Comparison of ENCODE assay signal across 10 cellular contexts in genomic region chrX:3697220-3697684, GRCh38. TPM values are rescaled to one million over a fixed set of nuclear protein-coding genes. Genes with fewer than 3 reads are reported as not detected.
DNase-seq lines count a peak whose midpoint lies in the region; ATAC-seq and TF ChIP-seq lines count a peak whose summit lies in the region.
"Had no signal": no experiment of that assay in that cellular context is flagged by ENCODE, and none has a peak within 500 bp of the region (broad histone marks: within the 10 kb centered on the region; RNA-seq: fewer than 3 reads in every experiment).

No MANE protein-coding gene starts in this region.

- H3K9me3 Mint-ChIP-seq in chondrocyte (ENCODE audit: low read depth) (no peaks in the 10 kb centered on the region), nephron progenitor cell (peaks cover 51% of the 10 kb centered on the region)

- H3K27me3 Mint-ChIP-seq in chondrocyte (ENCODE audit: low read depth) (no peaks in the 10 kb centered on the region), nephron progenitor cell (ENCODE audit: low read depth, poor library complexity) (no peaks in the 10 kb centered on the region)

- peak overlapping the region; percentile 99 for H3K27ac Mint-ChIP-seq in chondrocyte (ENCODE audit: unreplicated experiment)
- H3K27ac Mint-ChIP-seq in nephron progenitor cell, result peak overlapping the region; percentile 2

- H3K4me3 Mint-ChIP-seq in chondrocyte (ENCODE audit: unreplicated experiment), result peak overlapping the region; percentile 66
- no peak overlapping the region for H3K4me3 Mint-ChIP-seq in nephron progenitor cell

- DNase-seq in CMK (ENCODE audit: low read depth), result peak; percentile 12
- peak; percentile 54 for DNase-seq in NCI-H2107 treated with DMSO at 0.1 percent for 48 hours (lab: John Stamatoyannopoulos, UW; ENCODE audit: unreplicated experiment)
- DNase-seq in chondrocyte (ENCODE audit: low spot score), result no peak
- no peak for DNase-seq in nephron progenitor cell
- DNase-seq in retina, result no peak
- no peak for DNase-seq in activated effector memory CD4-positive, alpha-beta T cell treated with anti-CD3 and anti-CD28 coated beads, Interleukin-2, amount 50 U/mL, for 16 hours
- DNase-seq: cerebellar nuclear complex, NCI-H1417 treated with DMSO at 0.1 percent for 48 hours had no signal

- H3K36me3 Mint-ChIP-seq in chondrocyte (ENCODE audit: low read depth), result no peaks in the 10 kb centered on the region
- H3K36me3 Mint-ChIP-seq in nephron progenitor cell (ENCODE audit: low read depth), result peaks cover 76% of the 10 kb centered on the region

- TF ChIP-seq CTCF in chondrocyte (IDR thresholded peaks at IDR 0.05) (no peak), nephron progenitor cell (IDR thresholded peaks at IDR 0.05) (no peak)

- ATAC-seq in GM21529 (IDR thresholded peaks at IDR 0.05; ENCODE audit: unreplicated experiment) (no peak), GM21825 (IDR thresholded peaks at IDR 0.05; ENCODE audit: unreplicated experiment) (no peak)

- H3K4me1 Mint-ChIP-seq in chondrocyte (ENCODE audit: low read depth), result peaks cover 64% of the 10 kb centered on the region
- H3K4me1 Mint-ChIP-seq in nephron progenitor cell, result peaks cover 28% of the 10 kb centered on the region

RNA-seq across cellular contexts. Expression of gene PRKX, which starts 16.2 kb away (rescaled TPM):
- 14.5 to 17.1 TPM (median 16.2 TPM) in 3 replicates for total RNA-seq in chondrocyte

Comparison
In these comparisons a context has a peak if more than half of its experiments do, and no peak if none do; other contexts are left out.
1. DNase-seq: peak in CMK (single experiment) and NCI-H2107 treated with DMSO at 0.1 percent for 48 hours (single experiment); none in chondrocyte (single experiment), nephron progenitor cell (single experiment), retina (single experiment) and activated effector memory CD4-positive, alpha-beta T cell treated with anti-CD3 and anti-CD28 coated beads, Interleukin-2, amount 50 U/mL, for 16 hours (single experiment).